ENCODE assay signal across 13 cellular contexts in genomic region chr17:51445934-51446333, GRCh38.
DNase-seq lines count a peak whose midpoint lies in the region; ATAC-seq and TF ChIP-seq lines count a peak whose summit lies in the region.
"Had no signal": no experiment of that assay in that cellular context is flagged by ENCODE, and none has a peak within 500 bp of the region (broad histone marks: within the 10 kb centered on the region; RNA-seq: fewer than 3 reads in every experiment).

No MANE protein-coding gene starts in this region.

- ATAC-seq in HG03175 (IDR thresholded peaks at IDR 0.05; ENCODE audit: unreplicated experiment) = no peak

- H3K27me3 Mint-ChIP-seq in T-helper 1 cell treated with Interleukin-12 subunit alpha and Interleukin-12 subunit beta and Interleukin-4 antibody, amounts not matched to agents 30 μg/mL and 1 μg/mL, for 36 hours (ENCODE audit: low read depth) = peaks cover 26% of the 10 kb centered on the region
- H3K27me3 Mint-ChIP-seq in activated T-cell treated with anti-CD3 and anti-CD28 coated beads, Interleukin-2, amount 50 U/mL, for 24 hours = peaks cover 2% of the 10 kb centered on the region

- no peaks in the 10 kb centered on the region for H4K20me1 ChIP-seq in BLaER1

- TF ChIP-seq CTCF in NB4 (IDR thresholded peaks at IDR 0.05; ENCODE audit: low read depth, low read length) = no peak

- DNase-seq in T-helper 1 cell = no peak
- DNase-seq in NB4 (ENCODE audit: low read depth) = peak; percentile 7
- peak; percentile 25 for DNase-seq in ecto neural progenitor cell (ENCODE audit: low spot score)
- no peak for DNase-seq in effector memory CD4-positive, alpha-beta T cell
- DNase-seq in activated T-cell treated with anti-CD3 and anti-CD28 coated beads, Interleukin-2, amount 50 U/mL, for 24 hours = no peak
- DNase-seq: CD4-positive, CD25-positive, alpha-beta regulatory T cell; DMS53; HCEC 1CT; HFFc6 had no signal

- H3K9ac ChIP-seq in BLaER1 = no peak overlapping the region

- H3K9me3 Mint-ChIP-seq in T-helper 1 cell treated with Interleukin-12 subunit alpha and Interleukin-12 subunit beta and Interleukin-4 antibody, amounts not matched to agents 30 μg/mL and 1 μg/mL, for 36 hours = no peaks in the 10 kb centered on the region
- H3K9me3 Mint-ChIP-seq in activated T-cell treated with anti-CD3 and anti-CD28 coated beads, Interleukin-2, amount 50 U/mL, for 24 hours = no peaks in the 10 kb centered on the region

- H3K27ac ChIP-seq in BLaER1 = no peak overlapping the region
- no peak overlapping the region for H3K27ac ChIP-seq in effector memory CD4-positive, alpha-beta T cell (ENCODE audit: insufficient read depth, low read length, poor library complexity, severe bottlenecking)
- H3K27ac ChIP-seq: 22Rv1 had no signal

- peaks cover 13% of the 10 kb centered on the region for H3K4me1 Mint-ChIP-seq in T-helper 1 cell treated with Interleukin-12 subunit alpha and Interleukin-12 subunit beta and Interleukin-4 antibody, amounts not matched to agents 30 μg/mL and 1 μg/mL, for 36 hours (ENCODE audit: low read depth)
- H3K4me1 Mint-ChIP-seq in activated T-cell treated with anti-CD3 and anti-CD28 coated beads, Interleukin-2, amount 50 U/mL, for 24 hours (ENCODE audit: low read depth) = peaks cover 7% of the 10 kb centered on the region

- peaks cover 54% of the 10 kb centered on the region for H3K4me1 ChIP-seq in BLaER1
- H3K4me1 ChIP-seq in effector memory CD4-positive, alpha-beta T cell (ENCODE audit: control insufficient read depth, insufficient read depth, low read length, poor library complexity, severe bottlenecking) = peaks cover 3% of the 10 kb centered on the region

- H3K9me3 ChIP-seq in BLaER1 = peaks cover 46% of the 10 kb centered on the region
- H3K9me3 ChIP-seq in effector memory CD4-positive, alpha-beta T cell (ENCODE audit: control insufficient read depth, low read length) = no peaks in the 10 kb centered on the region

- H3K27ac Mint-ChIP-seq in T-helper 1 cell treated with Interleukin-12 subunit alpha and Interleukin-12 subunit beta and Interleukin-4 antibody, amounts not matched to agents 30 μg/mL and 1 μg/mL, for 36 hours = peak overlapping the region; percentile 39
- H3K27ac Mint-ChIP-seq in activated T-cell treated with anti-CD3 and anti-CD28 coated beads, Interleukin-2, amount 50 U/mL, for 24 hours = no peak overlapping the region
- H3K27ac Mint-ChIP-seq: HFFc6 had no signal

- H3K4me2 ChIP-seq in BLaER1 = peak overlapping the region; percentile 78

- no peaks in the 10 kb centered on the region for H3K36me3 ChIP-seq in BLaER1
- H3K36me3 ChIP-seq in effector memory CD4-positive, alpha-beta T cell (ENCODE audit: control insufficient read depth, insufficient read depth, low read length) = no peaks in the 10 kb centered on the region

- TF ChIP-seq POLR2A in NB4 (IDR thresholded peaks at IDR 0.05; ENCODE audit: extremely low read depth, insufficient read length) = no peak

- H3K4me3 ChIP-seq in BLaER1 (no peak overlapping the region), NB4 (ENCODE audit: low read depth, low read length) (no peak overlapping the region)
- H3K4me3 ChIP-seq in effector memory CD4-positive, alpha-beta T cell (ENCODE audit: insufficient read depth, low read depth, low read length, poor library complexity, severe bottlenecking) = no peak overlapping the region

- H3K27me3 ChIP-seq in BLaER1 = no peaks in the 10 kb centered on the region
- H3K27me3 ChIP-seq in effector memory CD4-positive, alpha-beta T cell (replicated peaks; ENCODE audit: control insufficient read depth, insufficient read depth, low read length, poor library complexity, severe bottlenecking) = no peaks in the 10 kb centered on the region

- no peak overlapping the region for H3K4me3 Mint-ChIP-seq in T-helper 1 cell treated with Interleukin-12 subunit alpha and Interleukin-12 subunit beta and Interleukin-4 antibody, amounts not matched to agents 30 μg/mL and 1 μg/mL, for 36 hours
- H3K4me3 Mint-ChIP-seq in activated T-cell treated with anti-CD3 and anti-CD28 coated beads, Interleukin-2, amount 50 U/mL, for 24 hours = no peak overlapping the region
- H3K4me3 Mint-ChIP-seq: HFFc6 had no signal

- peaks cover 4% of the 10 kb centered on the region for H3K36me3 Mint-ChIP-seq in T-helper 1 cell treated with Interleukin-12 subunit alpha and Interleukin-12 subunit beta and Interleukin-4 antibody, amounts not matched to agents 30 μg/mL and 1 μg/mL, for 36 hours (ENCODE audit: low read depth)
- no peaks in the 10 kb centered on the region for H3K36me3 Mint-ChIP-seq in activated T-cell treated with anti-CD3 and anti-CD28 coated beads, Interleukin-2, amount 50 U/mL, for 24 hours (ENCODE audit: low read depth)

Comparison
In these comparisons a context has a peak if more than half of its experiments do, and no peak if none do; other contexts are left out.
1. DNase-seq: peak in NB4 (single experiment) and ecto neural progenitor cell (single experiment); none in T-helper 1 cell (0 of 5), effector memory CD4-positive, alpha-beta T cell (0 of 3) and activated T-cell treated with anti-CD3 and anti-CD28 coated beads, Interleukin-2, amount 50 U/mL, for 24 hours (single experiment).